Comparison of ENCODE assay signal across 8 cellular contexts in genomic region chr6:153231048-153231635, GRCh38.
DNase-seq lines count a peak whose midpoint lies in the region; ATAC-seq, FAIRE-seq and TF ChIP-seq lines count a peak whose summit lies in the region.

No MANE protein-coding gene starts in this region.

- TF ChIP-seq CTCF in AG10803 (conservative IDR thresholded peaks at IDR 0.05; ENCODE audit: low read length) (peak; percentile 71), LNCaP clone FGC (IDR thresholded peaks at IDR 0.05; ENCODE audit: control insufficient read depth, extremely low read depth, insufficient read depth) (peak; percentile 99), WI38 (IDR thresholded peaks at IDR 0.05; ENCODE audit: low read depth, low read length) (peak; percentile 93)

- TF ChIP-seq POLR2A in GM12891 (IDR thresholded peaks at IDR 0.05; ENCODE audit: low read depth, low read length): no peak

- ATAC-seq in GM18873 (IDR thresholded peaks at IDR 0.05; ENCODE audit: low FRiP score, unreplicated experiment): no peak

- DNase-seq in AG10803 (ENCODE audit: low read depth) (peak; percentile 15), GM12891 (ENCODE audit: insufficient read length, low spot score) (no peak), LNCaP clone FGC (ENCODE audit: low read depth) (peak; percentile 23), foreskin melanocyte (peak; percentile 39), pons (ENCODE audit: low spot score) (peak; percentile 51)
- no peak for DNase-seq in stimulated activated naive CD4-positive, alpha-beta T cell treated with Interleukin-2 at 50 U/mL for 16 hours (lab: John Stamatoyannopoulos, UW)

- H3K4me3 ChIP-seq in AG10803 (ENCODE audit: low read length) (no peak overlapping the region), LNCaP clone FGC (ENCODE audit: low read depth, low read length) (no peak overlapping the region), WI38 (ENCODE audit: low read depth, low read length) (no peak overlapping the region)

- FAIRE-seq in GM12891 (lab: Jason Lieb, UNC): peak; percentile 88

TF ChIP-seq in GM12891, 5 proteins besides CTCF, POLR2A, EP300 and RAD21:
- TF ChIP-seq PAX5 (IDR thresholded peaks at IDR 0.05; ENCODE audit: insufficient read depth, low read length, severe bottlenecking) (no peak), POU2F2 (IDR thresholded peaks at IDR 0.05; ENCODE audit: low read depth, low read length) (peak; percentile 45; the same call in 1 of the 2 replicates)

Comparison
In these comparisons a context has a peak if more than half of its experiments do, and no peak if none do; other contexts are left out.
1. DNase-seq: peak in AG10803 (single experiment), LNCaP clone FGC (single experiment), foreskin melanocyte (single experiment) and pons (single experiment); none in GM12891 (single experiment) and stimulated activated naive CD4-positive, alpha-beta T cell treated with Interleukin-2 at 50 U/mL for 16 hours (single experiment).
2. Peak in every context shown above with its lines, with median percentiles within 50 percentile points of each other: CTCF ChIP-seq.